ENCODE assay signal across 23 cellular contexts in the genomic region with DNA sequence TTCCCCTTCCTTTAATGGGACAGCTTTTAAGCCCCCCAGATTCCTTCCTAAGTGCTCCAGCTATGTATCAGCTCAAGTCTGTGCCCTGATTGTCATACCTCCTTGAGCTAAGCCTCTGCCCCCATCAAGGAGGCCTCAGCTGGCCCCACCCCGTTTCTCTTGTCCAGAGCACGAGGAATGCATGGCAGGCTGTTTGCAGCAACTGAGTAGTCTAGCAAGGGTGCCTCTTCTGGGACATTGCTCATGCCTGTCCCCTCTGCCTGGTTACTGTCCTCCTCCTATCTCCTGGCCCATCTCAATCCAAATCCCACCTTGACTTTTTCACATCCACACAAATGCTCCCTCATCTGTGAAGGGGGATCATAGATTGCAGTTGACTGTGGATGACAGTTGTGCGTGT. TPM values are rescaled to one million over a fixed set of nuclear protein-coding genes. Genes with fewer than 3 reads are reported as not detected.
"Had no signal": no experiment of that assay in that cellular context is flagged by ENCODE, and none has a peak within 500 bp of the region (broad histone marks: within the 10 kb centered on the region; RNA-seq: fewer than 3 reads in every experiment).

No MANE protein-coding gene starts in this region.

- DNase-seq: activated CD4-positive, alpha-beta T cell treated with anti-CD3 and anti-CD28 coated beads for 1 hour; activated CD4-positive, alpha-beta T cell treated with anti-CD3 and anti-CD28 coated beads, Interleukin-2, amount 50 U/mL, for 1 hour; activated CD8-positive, alpha-beta T cell treated with anti-CD3 and anti-CD28 coated beads, Interleukin-2, amount 10 ng/mL, durations not matched to agents 7 days and 5 days; aorta; brain microvascular endothelial cell; central memory CD4-positive, alpha-beta T cell; effector memory CD4-positive, alpha-beta T cell; foreskin melanocyte; left ventricle myocardium superior; stimulated activated CD4-positive, alpha-beta T cell treated with anti-CD3 and anti-CD28 coated beads, Interleukin-2, amount 100 ng/mL, for 48 hours; stimulated activated CD8-positive, alpha-beta memory T cell treated with anti-CD3 and anti-CD28 coated beads, Interleukin-4, amount 100 ng/mL, for 48 hours; stimulated activated naive CD4-positive, alpha-beta T cell; T-helper 9 cell had no signal

- ATAC-seq: activated CD8-positive, alpha-beta T cell treated with anti-CD3 and anti-CD28 coated beads, Interleukin-2, amount 10 ng/mL, durations not matched to agents 7 days and 5 days; activated naive CD4-positive, alpha-beta T cell treated with anti-CD3 and anti-CD28 coated beads, Interleukin-2, amount 50 U/mL, for 72 hours; esophagus mucosa; left ventricle myocardium superior; sciatic nerve had no signal

- H3K9me3 Mint-ChIP-seq: activated naive CD4-positive, alpha-beta T cell treated with anti-CD3 and anti-CD28 coated beads, Interleukin-2, amount 50 U/mL, for 72 hours; activated T-helper 1 cell treated with anti-CD3 and anti-CD28 coated beads, Interleukin-12 subunit alpha, Interleukin-12 subunit beta, Interleukin-2, Interleukin-4 antibody, amounts not matched to agents 30 ng/mL and 10 ng/mL and 1 ng/mL, durations not matched to agents 14 hours and 24 hours and 36 hours; memory B cell had no signal

- H3K27me3 ChIP-seq: brain microvascular endothelial cell had no signal

- H3K36me3 Mint-ChIP-seq: activated naive CD4-positive, alpha-beta T cell treated with anti-CD3 and anti-CD28 coated beads, Interleukin-2, amount 50 U/mL, for 72 hours; memory B cell had no signal

- H3K36me3 ChIP-seq: brain microvascular endothelial cell had no signal

- H3K27ac ChIP-seq: brain microvascular endothelial cell had no signal

- H3K27ac Mint-ChIP-seq: activated CD8-positive, alpha-beta T cell treated with anti-CD3 and anti-CD28 coated beads, Interleukin-2, amount 10 ng/mL, durations not matched to agents 7 days and 5 days; activated T-helper 1 cell treated with anti-CD3 and anti-CD28 coated beads, Interleukin-12 subunit alpha, Interleukin-12 subunit beta, Interleukin-2, Interleukin-4 antibody, amounts not matched to agents 30 ng/mL and 10 ng/mL and 1 ng/mL, durations not matched to agents 14 hours and 24 hours and 36 hours; memory B cell had no signal

- H3K4me3 Mint-ChIP-seq: activated CD8-positive, alpha-beta T cell treated with anti-CD3 and anti-CD28 coated beads, Interleukin-2, amount 10 ng/mL, durations not matched to agents 7 days and 5 days; activated T-helper 1 cell treated with anti-CD3 and anti-CD28 coated beads, Interleukin-12 subunit alpha, Interleukin-12 subunit beta, Interleukin-2, Interleukin-4 antibody, amounts not matched to agents 30 ng/mL and 10 ng/mL and 1 ng/mL, durations not matched to agents 14 hours and 24 hours and 36 hours; memory B cell had no signal

- FAIRE-seq: endothelial cell of umbilical vein had no signal

RNA-seq across cellular contexts. Expression of gene TMEM220, which starts 27.8 kb away (rescaled TPM):
- polyA plus RNA-seq: neural cell had no signal

RNA-seq across cellular contexts. Expression of gene TMEM238L, which starts 46.2 kb away (rescaled TPM):
- total RNA-seq: activated CD8-positive, alpha-beta T cell treated with anti-CD3 and anti-CD28 coated beads, Interleukin-2, amount 10 ng/mL, durations not matched to agents 7 days and 5 days; activated naive CD4-positive, alpha-beta T cell treated with anti-CD3 and anti-CD28 coated beads, Interleukin-2, amount 50 U/mL, for 72 hours; activated T-helper 1 cell treated with anti-CD3 and anti-CD28 coated beads, Interleukin-12 subunit alpha, Interleukin-12 subunit beta, Interleukin-2, Interleukin-4 antibody, amounts not matched to agents 30 ng/mL and 10 ng/mL and 1 ng/mL, durations not matched to agents 14 hours and 24 hours and 36 hours; aorta; dermis microvascular lymphatic vessel endothelial cell; endothelial cell of umbilical vein; left ventricle myocardium superior; omental fat pad; sciatic nerve; T-helper 1 cell treated with Interleukin-12 subunit alpha and Interleukin-12 subunit beta and Interleukin-4 antibody, amounts not matched to agents 30 ng/mL and 1 ng/mL, for 36 hours had no signal
- polyA plus RNA-seq: endothelial cell of umbilical vein, neural cell had no signal
